1 cellular context compared by ENCODE assay signal in genomic region chr5:1523793-1524480, GRCh38.
TF ChIP-seq lines count a peak whose summit lies in the region.

Gene LPCAT1 (minus strand): TSS chr5:1523960. CDS start chr5:1523844, 116 bp downstream.

TF ChIP-seq in SK-N-SH, 30 proteins besides CTCF, POLR2A, EP300 and RAD21 (continued from another document):
- TF ChIP-seq REST (IDR thresholded peaks at IDR 0.05; ENCODE audit: low read depth, low read length) (no peak), YY1 (IDR thresholded peaks at IDR 0.05; ENCODE audit: low read depth) (no peak), GATA2 (CRISPR knock-in tag; IDR thresholded peaks at IDR 0.05) (no peak), TCF12 (IDR thresholded peaks at IDR 0.05) (no peak), TAF1 (IDR thresholded peaks at IDR 0.05; ENCODE audit: borderline replicate concordance, low read depth, low read length) (no peak), FOXJ3 (CRISPR knock-in tag; IDR thresholded peaks at IDR 0.05) (no peak), MXI1 (IDR thresholded peaks at IDR 0.05; ENCODE audit: low read depth, low read length) (no peak), TEAD4 (IDR thresholded peaks at IDR 0.05; ENCODE audit: borderline replicate concordance, insufficient read depth) (no peak)
